Comparison of ENCODE assay signal across 2 cellular contexts in genomic region chr2:143577489-143577888, GRCh38.
TF ChIP-seq lines count a peak whose summit lies in the region.

No MANE protein-coding gene starts in this region.

TF ChIP-seq in SK-N-SH, 30 proteins besides CTCF, POLR2A, EP300 and RAD21 (continued from another document):
- TF ChIP-seq SIN3A (IDR thresholded peaks at IDR 0.05; ENCODE audit: borderline replicate concordance, low read depth, low read length): no peak

TF ChIP-seq in SK-N-SH treated with all-trans-retinoic acid at 6 μM for 48 hours, 23 proteins besides CTCF, POLR2A, EP300 and RAD21 (continued from another document):
- TF ChIP-seq CSRNP3 (CRISPR knock-in tag; IDR thresholded peaks at IDR 0.05) (no peak), ZFP30 (CRISPR knock-in tag; IDR thresholded peaks at IDR 0.05) (no peak)
TF ChIP-seq in SK-N-SH treated with all-trans-retinoic acid at 6 μM for 48 hours: peak in this region for 0.
